8 cellular contexts compared by ENCODE assay signal in genomic region chr10:77837248-77837924, GRCh38.
DNase-seq lines count a peak whose midpoint lies in the region; ATAC-seq and TF ChIP-seq lines count a peak whose summit lies in the region.

No MANE protein-coding gene starts in this region.

- DNase-seq in NCI-H1417 (lab: John Stamatoyannopoulos, UW) (peak; percentile 1 to 64 (median 21)), NCI-H1417 treated with DMSO at 0.1 percent for 48 hours (lab: John Stamatoyannopoulos, UW) (no peak), NCI-H146 treated with DMSO at 0.1 percent for 48 hours (lab: John Stamatoyannopoulos, UW; ENCODE audit: unreplicated experiment) (peak; percentile 8), ecto neural progenitor cell (ENCODE audit: low spot score) (peak; percentile 81), retinal pigment epithelial cell (ENCODE audit: low read depth) (no peak), NCI-H226 (no peak)
- peak; percentile 58 for DNase-seq in activated CD4-positive, CD25-positive, alpha-beta regulatory T cell treated with anti-CD3 and anti-CD28 coated beads, Interleukin-2, amount 50 U/mL, for 72 hours

- peak; percentile 31 for TF ChIP-seq CTCF in retinal pigment epithelial cell (conservative IDR thresholded peaks at IDR 0.05; ENCODE audit: low read depth, low read length)

- H3K4me3 ChIP-seq in retinal pigment epithelial cell (ENCODE audit: low read length): no peak overlapping the region

- ATAC-seq in HG02870 (IDR thresholded peaks at IDR 0.05; ENCODE audit: unreplicated experiment): peak; percentile 99

Comparison
In these comparisons a context has a peak if more than half of its experiments do, and no peak if none do; other contexts are left out.
1. DNase-seq: peak in NCI-H1417 (3 of 3), NCI-H146 treated with DMSO at 0.1 percent for 48 hours (single experiment), activated CD4-positive, CD25-positive, alpha-beta regulatory T cell treated with anti-CD3 and anti-CD28 coated beads, Interleukin-2, amount 50 U/mL, for 72 hours (single experiment) and ecto neural progenitor cell (single experiment); none in NCI-H1417 treated with DMSO at 0.1 percent for 48 hours (single experiment), retinal pigment epithelial cell (single experiment) and NCI-H226 (single experiment).